1 cellular context compared by ENCODE assay signal in the genomic region with DNA sequence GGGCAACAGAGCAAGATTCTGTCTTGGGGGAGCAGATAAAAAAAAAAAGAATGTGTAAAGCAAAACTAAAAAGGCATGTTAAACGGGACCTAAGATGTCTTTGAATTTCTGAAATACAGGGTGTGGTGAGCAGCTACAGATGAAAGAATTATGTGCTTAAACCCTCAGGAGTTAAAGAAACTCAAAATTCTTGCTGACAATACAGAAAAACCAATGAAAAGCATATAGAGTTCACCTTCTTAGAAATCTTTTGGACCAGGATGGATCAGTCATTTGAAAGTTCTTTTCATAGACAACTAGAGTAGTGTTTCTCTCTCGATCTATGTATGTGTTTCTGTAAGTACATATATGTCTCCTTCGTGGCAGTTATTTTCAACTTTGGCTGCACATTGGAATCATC.
TF ChIP-seq lines count a peak whose summit lies in the region.

No MANE protein-coding gene starts in this region.

TF ChIP-seq in IMR-90, 13 proteins besides CTCF, POLR2A, EP300 and RAD21:
- TF ChIP-seq BHLHE40 (IDR thresholded peaks at IDR 0.05; ENCODE audit: low read depth, low read length), result no peak
- peak; percentile 56 for TF ChIP-seq MAFK (IDR thresholded peaks at IDR 0.05; ENCODE audit: low read depth, low read length)
